1 cellular context compared by ENCODE assay signal in the genomic region with DNA sequence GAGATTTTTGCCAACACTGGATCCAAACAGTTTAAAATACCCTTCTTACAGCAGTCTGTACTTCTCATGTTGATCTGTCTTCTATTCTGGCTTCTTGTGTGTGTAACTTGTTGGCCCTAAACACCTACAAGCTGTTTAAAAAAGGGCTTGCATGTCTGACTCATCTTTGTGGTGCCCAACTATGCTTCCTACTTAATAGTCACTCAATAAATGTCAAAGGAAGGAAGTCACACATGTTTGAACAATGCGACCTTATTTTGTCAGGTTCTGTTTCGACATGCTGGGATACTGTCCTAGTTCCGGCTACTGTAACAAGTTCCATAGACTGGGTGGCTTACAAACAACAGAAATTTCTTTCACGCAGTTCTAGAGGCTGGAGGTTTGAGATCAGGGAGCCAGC.
TF ChIP-seq lines count a peak whose summit lies in the region.

No MANE protein-coding gene starts in this region.

TF ChIP-seq in HCT116, 20 proteins besides CTCF, POLR2A, EP300 and RAD21 (continued from another document):
- TF ChIP-seq FOSL1 (IDR thresholded peaks at IDR 0.05; ENCODE audit: low read depth) (peak; percentile 19; the same call in 1 of the 2 replicates), SIN3A (IDR thresholded peaks at IDR 0.05; ENCODE audit: low read depth) (no peak), ZFX (IDR thresholded peaks at IDR 0.05) (no peak), REST (IDR thresholded peaks at IDR 0.05; ENCODE audit: low read depth) (no peak), JUND (IDR thresholded peaks at IDR 0.05) (peak; percentile 36; the same call in 1 of the 2 replicates), POLR2AphosphoS5 (IDR thresholded peaks at IDR 0.05; ENCODE audit: low read depth, low read length) (no peak), CBX3 (IDR thresholded peaks at IDR 0.05; ENCODE audit: low read depth) (no peak), TCF7L2 (IDR thresholded peaks at IDR 0.05; ENCODE audit: borderline replicate concordance, extremely low read depth, insufficient read depth, insufficient read length) (no peak), EZH2phosphoT487 (IDR thresholded peaks at IDR 0.05; ENCODE audit: borderline replicate concordance) (no peak), MAX (IDR thresholded peaks at IDR 0.05) (no peak)
